Comparison of ENCODE assay signal across 1 cellular context in the genomic region with DNA sequence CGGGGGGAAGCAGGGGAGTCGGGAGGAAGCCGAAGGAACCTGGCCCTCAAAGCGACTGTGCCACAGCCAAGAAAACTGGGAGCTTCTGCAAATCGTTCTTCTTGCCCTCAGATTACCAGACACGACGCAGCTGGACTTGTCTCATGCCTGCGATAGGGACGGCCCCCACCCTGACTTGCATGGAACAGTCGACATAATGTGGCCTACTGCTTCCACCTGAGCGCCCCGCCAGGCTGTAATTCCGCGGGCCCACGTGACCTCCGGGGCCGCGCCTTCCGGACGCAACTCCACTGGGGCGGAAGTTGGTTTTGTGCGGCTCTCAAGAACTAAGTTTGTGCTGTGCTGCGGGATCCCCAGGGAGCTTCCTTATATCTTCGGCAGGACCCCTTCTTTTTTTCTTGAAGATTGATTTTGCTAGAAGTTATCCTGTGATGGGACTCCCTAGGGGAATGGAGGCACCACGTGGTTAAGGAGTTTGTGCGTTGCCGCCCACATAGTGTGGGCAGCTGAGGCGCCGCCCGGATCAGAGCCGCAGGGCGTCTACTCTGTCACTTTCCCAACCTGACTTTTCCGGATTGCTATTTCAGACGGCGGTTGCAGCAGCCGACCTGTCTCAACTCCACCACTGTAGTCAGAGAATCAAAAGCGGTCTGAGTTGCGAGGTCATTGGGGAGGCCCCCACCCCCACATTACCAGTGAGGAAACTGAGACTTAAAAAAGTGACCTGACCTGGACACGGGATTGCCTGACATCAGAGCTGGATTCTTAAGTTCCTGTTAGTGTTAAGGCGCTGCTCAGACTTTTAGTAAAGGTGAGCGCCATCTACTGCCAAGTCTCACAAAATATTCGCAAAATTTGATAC.
TF ChIP-seq lines count a peak whose summit lies in the region.

No MANE protein-coding gene starts in this region.

TF ChIP-seq in K562, 482 proteins besides CTCF, POLR2A, EP300 and RAD21 (continued from another document and continues in another):
- TF ChIP-seq CBX3 (IDR thresholded peaks at IDR 0.05; ENCODE audit: borderline replicate concordance in 1 of 2, low read length in 2 of 2), result no peak
- no peak for TF ChIP-seq TSC22D4 (tag; IDR thresholded peaks at IDR 0.05)
- TF ChIP-seq ZEB2 (IDR thresholded peaks at IDR 0.05), result 0 out of 2 replicates have a peak, but pooled peaks have one; percentile 31
- TF ChIP-seq NRF1 (conservative IDR thresholded peaks at IDR 0.05 in 1 of 2, IDR thresholded peaks at IDR 0.05 in 1 of 2), result peak; percentile 56 to 58
- TF ChIP-seq SIN3B (IDR thresholded peaks at IDR 0.05; ENCODE audit: low read depth), result no peak
- peak; percentile 87 for TF ChIP-seq ZFX (CRISPR knock-in tag; IDR thresholded peaks at IDR 0.05)
- TF ChIP-seq ADNP (tag; IDR thresholded peaks at IDR 0.05), result no peak
- TF ChIP-seq ZNF24 (IDR thresholded peaks at IDR 0.05), result no peak
- TF ChIP-seq HSF4 (CRISPR knock-in tag; IDR thresholded peaks at IDR 0.05; ENCODE audit: borderline replicate concordance), result no peak
- TF ChIP-seq POLR2B (IDR thresholded peaks at IDR 0.05; ENCODE audit: low read depth, partially characterized antibody), result peak; percentile 48
- TF ChIP-seq POLR2G (IDR thresholded peaks at IDR 0.05; ENCODE audit: low read depth, low read length), result no peak
- no peak for TF ChIP-seq SLC30A9 (CRISPR knock-in tag; IDR thresholded peaks at IDR 0.05)
- TF ChIP-seq, protein P1, sequence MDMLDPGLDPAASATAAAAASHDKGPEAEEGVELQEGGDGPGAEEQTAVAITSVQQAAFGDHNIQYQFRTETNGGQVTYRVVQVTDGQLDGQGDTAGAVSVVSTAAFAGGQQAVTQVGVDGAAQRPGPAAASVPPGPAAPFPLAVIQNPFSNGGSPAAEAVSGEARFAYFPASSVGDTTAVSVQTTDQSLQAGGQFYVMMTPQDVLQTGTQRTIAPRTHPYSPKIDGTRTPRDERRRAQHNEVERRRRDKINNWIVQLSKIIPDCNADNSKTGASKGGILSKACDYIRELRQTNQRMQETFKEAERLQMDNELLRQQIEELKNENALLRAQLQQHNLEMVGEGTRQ (CRISPR knock-in tag; IDR thresholded peaks at IDR 0.05), result peak; percentile 95
- no peak for TF ChIP-seq HDAC8 (tag; IDR thresholded peaks at IDR 0.05)
- TF ChIP-seq ETV6 (IDR thresholded peaks at IDR 0.05; ENCODE audit: borderline replicate concordance in 1 of 2, low read depth in 2 of 2, low read length in 1 of 2), result peak in 1 of 2 experiments; percentile 5; a peak in 1 of 4 replicates
- no peak for TF ChIP-seq ETV6 (CRISPR knock-in tag; IDR thresholded peaks at IDR 0.05; ENCODE audit: borderline replicate concordance)
- no peak for TF ChIP-seq KDM4B (IDR thresholded peaks at IDR 0.05; ENCODE audit: borderline replicate concordance in 2 of 2, low read depth in 1 of 2)
- TF ChIP-seq ZNF57 (CRISPR knock-in tag; IDR thresholded peaks at IDR 0.05), result no peak
- TF ChIP-seq, protein P2, sequence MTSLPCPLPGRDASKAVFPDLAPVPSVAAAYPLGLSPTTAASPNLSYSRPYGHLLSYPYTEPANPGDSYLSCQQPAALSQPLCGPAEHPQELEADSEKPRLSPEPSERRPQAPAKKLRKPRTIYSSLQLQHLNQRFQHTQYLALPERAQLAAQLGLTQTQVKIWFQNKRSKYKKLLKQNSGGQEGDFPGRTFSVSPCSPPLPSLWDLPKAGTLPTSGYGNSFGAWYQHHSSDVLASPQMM (CRISPR knock-in tag; IDR thresholded peaks at IDR 0.05), result no peak
- TF ChIP-seq, protein P3, sequence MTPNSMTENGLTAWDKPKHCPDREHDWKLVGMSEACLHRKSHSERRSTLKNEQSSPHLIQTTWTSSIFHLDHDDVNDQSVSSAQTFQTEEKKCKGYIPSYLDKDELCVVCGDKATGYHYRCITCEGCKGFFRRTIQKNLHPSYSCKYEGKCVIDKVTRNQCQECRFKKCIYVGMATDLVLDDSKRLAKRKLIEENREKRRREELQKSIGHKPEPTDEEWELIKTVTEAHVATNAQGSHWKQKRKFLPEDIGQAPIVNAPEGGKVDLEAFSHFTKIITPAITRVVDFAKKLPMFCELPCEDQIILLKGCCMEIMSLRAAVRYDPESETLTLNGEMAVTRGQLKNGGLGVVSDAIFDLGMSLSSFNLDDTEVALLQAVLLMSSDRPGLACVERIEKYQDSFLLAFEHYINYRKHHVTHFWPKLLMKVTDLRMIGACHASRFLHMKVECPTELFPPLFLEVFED (CRISPR knock-in tag; conservative IDR thresholded peaks at IDR 0.05), result no peak
- TF ChIP-seq, protein P4, sequence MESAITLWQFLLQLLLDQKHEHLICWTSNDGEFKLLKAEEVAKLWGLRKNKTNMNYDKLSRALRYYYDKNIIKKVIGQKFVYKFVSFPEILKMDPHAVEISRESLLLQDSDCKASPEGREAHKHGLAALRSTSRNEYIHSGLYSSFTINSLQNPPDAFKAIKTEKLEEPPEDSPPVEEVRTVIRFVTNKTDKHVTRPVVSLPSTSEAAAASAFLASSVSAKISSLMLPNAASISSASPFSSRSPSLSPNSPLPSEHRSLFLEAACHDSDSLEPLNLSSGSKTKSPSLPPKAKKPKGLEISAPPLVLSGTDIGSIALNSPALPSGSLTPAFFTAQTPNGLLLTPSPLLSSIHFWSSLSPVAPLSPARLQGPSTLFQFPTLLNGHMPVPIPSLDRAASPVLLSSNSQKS (CRISPR knock-in tag; IDR thresholded peaks at IDR 0.05), result no peak
- TF ChIP-seq, protein P5, sequence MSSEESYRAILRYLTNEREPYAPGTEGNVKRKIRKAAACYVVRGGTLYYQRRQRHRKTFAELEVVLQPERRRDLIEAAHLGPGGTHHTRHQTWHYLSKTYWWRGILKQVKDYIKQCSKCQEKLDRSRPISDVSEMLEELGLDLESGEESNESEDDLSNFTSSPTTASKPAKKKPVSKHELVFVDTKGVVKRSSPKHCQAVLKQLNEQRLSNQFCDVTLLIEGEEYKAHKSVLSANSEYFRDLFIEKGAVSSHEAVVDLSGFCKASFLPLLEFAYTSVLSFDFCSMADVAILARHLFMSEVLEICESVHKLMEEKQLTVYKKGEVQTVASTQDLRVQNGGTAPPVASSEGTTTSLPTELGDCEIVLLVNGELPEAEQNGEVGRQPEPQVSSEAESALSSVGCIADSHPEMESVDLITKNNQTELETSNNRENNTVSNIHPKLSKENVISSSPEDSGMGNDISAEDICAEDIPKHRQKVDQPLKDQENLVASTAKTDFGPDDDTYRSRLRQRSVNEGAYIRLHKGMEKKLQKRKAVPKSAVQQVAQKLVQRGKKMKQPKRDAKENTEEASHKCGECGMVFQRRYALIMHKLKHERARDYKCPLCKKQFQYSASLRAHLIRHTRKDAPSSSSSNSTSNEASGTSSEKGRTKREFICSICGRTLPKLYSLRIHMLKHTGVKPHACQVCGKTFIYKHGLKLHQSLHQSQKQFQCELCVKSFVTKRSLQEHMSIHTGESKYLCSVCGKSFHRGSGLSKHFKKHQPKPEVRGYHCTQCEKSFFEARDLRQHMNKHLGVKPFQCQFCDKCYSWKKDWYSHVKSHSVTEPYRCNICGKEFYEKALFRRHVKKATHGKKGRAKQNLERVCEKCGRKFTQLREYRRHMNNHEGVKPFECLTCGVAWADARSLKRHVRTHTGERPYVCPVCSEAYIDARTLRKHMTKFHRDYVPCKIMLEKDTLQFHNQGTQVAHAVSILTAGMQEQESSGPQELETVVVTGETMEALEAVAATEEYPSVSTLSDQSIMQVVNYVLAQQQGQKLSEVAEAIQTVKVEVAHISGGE (CRISPR knock-in tag; IDR thresholded peaks at IDR 0.05), result 0 out of 6 replicates have a peak, but pooled peaks of 1 of the 3 experiments have one; percentile 26
- TF ChIP-seq, protein P6, sequence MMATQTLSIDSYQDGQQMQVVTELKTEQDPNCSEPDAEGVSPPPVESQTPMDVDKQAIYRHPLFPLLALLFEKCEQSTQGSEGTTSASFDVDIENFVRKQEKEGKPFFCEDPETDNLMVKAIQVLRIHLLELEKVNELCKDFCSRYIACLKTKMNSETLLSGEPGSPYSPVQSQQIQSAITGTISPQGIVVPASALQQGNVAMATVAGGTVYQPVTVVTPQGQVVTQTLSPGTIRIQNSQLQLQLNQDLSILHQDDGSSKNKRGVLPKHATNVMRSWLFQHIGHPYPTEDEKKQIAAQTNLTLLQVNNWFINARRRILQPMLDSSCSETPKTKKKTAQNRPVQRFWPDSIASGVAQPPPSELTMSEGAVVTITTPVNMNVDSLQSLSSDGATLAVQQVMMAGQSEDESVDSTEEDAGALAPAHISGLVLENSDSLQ (IDR thresholded peaks at IDR 0.05), result peak; percentile 55; the same call in 1 of the 2 replicates
- TF ChIP-seq FOXJ3 (CRISPR knock-in tag; IDR thresholded peaks at IDR 0.05), result no peak
- TF ChIP-seq DMBX1 (CRISPR knock-in tag; IDR thresholded peaks at IDR 0.05; ENCODE audit: borderline replicate concordance), result no peak
- TF ChIP-seq, protein P7, sequence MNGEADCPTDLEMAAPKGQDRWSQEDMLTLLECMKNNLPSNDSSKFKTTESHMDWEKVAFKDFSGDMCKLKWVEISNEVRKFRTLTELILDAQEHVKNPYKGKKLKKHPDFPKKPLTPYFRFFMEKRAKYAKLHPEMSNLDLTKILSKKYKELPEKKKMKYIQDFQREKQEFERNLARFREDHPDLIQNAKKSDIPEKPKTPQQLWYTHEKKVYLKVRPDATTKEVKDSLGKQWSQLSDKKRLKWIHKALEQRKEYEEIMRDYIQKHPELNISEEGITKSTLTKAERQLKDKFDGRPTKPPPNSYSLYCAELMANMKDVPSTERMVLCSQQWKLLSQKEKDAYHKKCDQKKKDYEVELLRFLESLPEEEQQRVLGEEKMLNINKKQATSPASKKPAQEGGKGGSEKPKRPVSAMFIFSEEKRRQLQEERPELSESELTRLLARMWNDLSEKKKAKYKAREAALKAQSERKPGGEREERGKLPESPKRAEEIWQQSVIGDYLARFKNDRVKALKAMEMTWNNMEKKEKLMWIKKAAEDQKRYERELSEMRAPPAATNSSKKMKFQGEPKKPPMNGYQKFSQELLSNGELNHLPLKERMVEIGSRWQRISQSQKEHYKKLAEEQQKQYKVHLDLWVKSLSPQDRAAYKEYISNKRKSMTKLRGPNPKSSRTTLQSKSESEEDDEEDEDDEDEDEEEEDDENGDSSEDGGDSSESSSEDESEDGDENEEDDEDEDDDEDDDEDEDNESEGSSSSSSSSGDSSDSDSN (IDR thresholded peaks at IDR 0.05; ENCODE audit: borderline replicate concordance in 1 of 2, low read depth in 2 of 2, low read length in 2 of 2), result 0 out of 4 replicates have a peak, but pooled peaks of 1 of the 2 experiments have one; percentile 74
- TF ChIP-seq ZNF274 (IDR thresholded peaks at IDR 0.05; ENCODE audit: borderline replicate concordance, low read depth, low read length), result no peak
- no peak for TF ChIP-seq NR3C1 (CRISPR knock-in tag; IDR thresholded peaks at IDR 0.05)
- no peak for TF ChIP-seq CAMTA2 (CRISPR knock-in tag; conservative IDR thresholded peaks at IDR 0.05)
- TF ChIP-seq TEAD2 (tag; IDR thresholded peaks at IDR 0.05), result no peak
- TF ChIP-seq IFI16 (CRISPR knock-in tag; IDR thresholded peaks at IDR 0.05), result no peak
- peak; percentile 66; the same call in 1 of the 2 replicates for TF ChIP-seq GATAD2A (IDR thresholded peaks at IDR 0.05)
- no peak for TF ChIP-seq PHB2 (IDR thresholded peaks at IDR 0.05; ENCODE audit: low read depth)
- TF ChIP-seq SMARCC2 (IDR thresholded peaks at IDR 0.05; ENCODE audit: low read depth), result no peak
- TF ChIP-seq EHMT2 (IDR thresholded peaks at IDR 0.05), result no peak
- no peak for TF ChIP-seq TAL1 (IDR thresholded peaks at IDR 0.05)
- TF ChIP-seq SRSF7 (optimal IDR thresholded peaks at IDR 0.05; ENCODE audit: low read depth, low read length), result no peak
- no peak for TF ChIP-seq CCAR2 (IDR thresholded peaks at IDR 0.05; ENCODE audit: low read depth, low read length)
- TF ChIP-seq, protein P8, sequence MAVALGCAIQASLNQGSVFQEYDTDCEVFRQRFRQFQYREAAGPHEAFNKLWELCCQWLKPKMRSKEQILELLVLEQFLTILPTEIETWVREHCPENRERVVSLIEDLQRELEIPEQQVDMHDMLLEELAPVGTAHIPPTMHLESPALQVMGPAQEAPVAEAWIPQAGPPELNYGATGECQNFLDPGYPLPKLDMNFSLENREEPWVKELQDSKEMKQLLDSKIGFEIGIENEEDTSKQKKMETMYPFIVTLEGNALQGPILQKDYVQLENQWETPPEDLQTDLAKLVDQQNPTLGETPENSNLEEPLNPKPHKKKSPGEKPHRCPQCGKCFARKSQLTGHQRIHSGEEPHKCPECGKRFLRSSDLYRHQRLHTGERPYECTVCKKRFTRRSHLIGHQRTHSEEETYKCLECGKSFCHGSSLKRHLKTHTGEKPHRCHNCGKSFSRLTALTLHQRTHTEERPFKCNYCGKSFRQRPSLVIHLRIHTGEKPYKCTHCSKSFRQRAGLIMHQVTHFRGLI (CRISPR knock-in tag; IDR thresholded peaks at IDR 0.05), result no peak
- TF ChIP-seq MTA1 (IDR thresholded peaks at IDR 0.05; ENCODE audit: borderline replicate concordance), result no peak
- TF ChIP-seq ESRRB (CRISPR knock-in tag; IDR thresholded peaks at IDR 0.05; ENCODE audit: borderline replicate concordance), result no peak
- peak; percentile 95 for TF ChIP-seq ELF1 (tag; IDR thresholded peaks at IDR 0.05)
- peak; percentile 64 for TF ChIP-seq KDM5B (IDR thresholded peaks at IDR 0.05; ENCODE audit: insufficient replicate concordance, low read depth, low read length)
- no peak for TF ChIP-seq NCOA4 (IDR thresholded peaks at IDR 0.05; ENCODE audit: partially characterized antibody)
- TF ChIP-seq NELFE (IDR thresholded peaks at IDR 0.05; ENCODE audit: insufficient read depth, insufficient read length), result no peak
- TF ChIP-seq NFIX (CRISPR knock-in tag; IDR thresholded peaks at IDR 0.05; ENCODE audit: low read depth), result no peak
- TF ChIP-seq STAT5A (IDR thresholded peaks at IDR 0.05; ENCODE audit: borderline replicate concordance, low read length), result 0 out of 2 replicates have a peak, but pooled peaks have one; percentile 20
- no peak for TF ChIP-seq ZNF165 (CRISPR knock-in tag; IDR thresholded peaks at IDR 0.05; ENCODE audit: borderline replicate concordance)
- TF ChIP-seq RUNX1 (IDR thresholded peaks at IDR 0.05; ENCODE audit: low read depth), result no peak
- no peak for TF ChIP-seq HLTF (IDR thresholded peaks at IDR 0.05)
